ENCODE assay signal across 33 cellular contexts in genomic region chr21:29254550-29254949, GRCh38. TPM values are rescaled to one million over a fixed set of nuclear protein-coding genes. Genes with fewer than 3 reads are reported as not detected.
A peak's percentile ranks its signal among the peaks of the same experiment; 100 is the strongest.
DNase-seq lines count a peak whose midpoint lies in the region; ATAC-seq, FAIRE-seq and TF ChIP-seq lines count a peak whose summit lies in the region.
"Had no signal": no experiment of that assay in that cellular context is flagged by ENCODE, and none has a peak within 500 bp of the region (broad histone marks: within the 10 kb centered on the region; RNA-seq: fewer than 3 reads in every experiment).

No MANE protein-coding gene starts in this region.

- POLR2A ChIA-PET in SK-N-SH (lab: Yijun Ruan, JAX): no interaction called here
- POLR2A ChIA-PET in HEK293 (lab: Yijun Ruan, JAX): no interaction called here
- POLR2A ChIA-PET in K562 (lab: Yijun Ruan, JAX): no interaction called here

- ATAC-seq in SK-N-SH treated with all-trans-retinoic acid at 6 μM for 48 hours (no peak), K562 (no peak)
- ATAC-seq: A549; CD8-positive, alpha-beta T cell had no signal

- no peak overlapping the region for H3K4me3 ChIP-seq in SK-N-SH (ENCODE audit: low read depth in 2 of 2, low read length in 1 of 2)
- H3K4me3 ChIP-seq in HEK293 (ENCODE audit: low read depth, low read length): no peak overlapping the region
- H3K4me3 ChIP-seq in K562: no peak overlapping the region
- H3K4me3 ChIP-seq in esophagus squamous epithelium: no peak overlapping the region
- H3K4me3 ChIP-seq: A549; BLaER1; BLaER1 treated with 17β-estradiol and CSF1 and Interleukin-3, amounts not matched to agents 10 nM and 100 nM had no signal

- H3F3A ChIP-seq in SK-N-SH (replicated peaks; ENCODE audit: insufficient read depth): peaks cover 41% of the 10 kb centered on the region

- no peak overlapping the region for H3K4me2 ChIP-seq in SK-N-SH
- H3K4me2 ChIP-seq in K562 (ENCODE audit: insufficient read depth, low read length): no peak overlapping the region
- H3K4me2 ChIP-seq: A549, BLaER1 had no signal

- H3K36me3 ChIP-seq in SK-N-SH (replicated peaks in 1 of 2; ENCODE audit: control insufficient read depth in 1 of 2, insufficient read depth in 2 of 2, low read length in 1 of 2): peaks cover 0 to 42% of the 10 kb centered on the region in 2 experiments
- no peaks in the 10 kb centered on the region for H3K36me3 ChIP-seq in HEK293 (ENCODE audit: control insufficient read depth in 2 of 2, insufficient read depth in 1 of 2, low read length in 2 of 2)
- no peaks in the 10 kb centered on the region for H3K36me3 ChIP-seq in K562 (ENCODE audit: control insufficient read depth, insufficient read depth, low read length)
- H3K36me3 ChIP-seq in esophagus squamous epithelium: no peaks in the 10 kb centered on the region
- H3K36me3 ChIP-seq: BE2C, BLaER1 had no signal

- FAIRE-seq in K562 (lab: Jason Lieb, UNC): no peak
- FAIRE-seq: A204.1, A549, D721Med had no signal

- CTCF ChIA-PET in SK-N-SH (lab: Yijun Ruan, JAX) (no interaction called here), HEK293 (lab: Yijun Ruan, JAX) (interaction anchor here (0.6 kb wide), 1 partner anchor 599 kb away, joined by 3 read pairs; no protein-coding TSS in a partner anchor), K562 (lab: Yijun Ruan, JAX; ENCODE audit: low intra/inter-chr PET ratio) (no interaction called here)

- no peaks in the 10 kb centered on the region for H3K9me1 ChIP-seq in K562 (ENCODE audit: control insufficient read depth, insufficient read depth, low read length)

- no peak overlapping the region for H2AFZ ChIP-seq in SK-N-SH (ENCODE audit: low read depth)
- no peak overlapping the region for H2AFZ ChIP-seq in K562 (ENCODE audit: low read depth, low read length)

- in situ Hi-C loops in K562 (cut with MboI): no loop called here

- no peak overlapping the region for H3K9ac ChIP-seq in SK-N-SH
- H3K9ac ChIP-seq in K562 (ENCODE audit: insufficient read depth in 1 of 2, low read depth in 2 of 2, low read length in 2 of 2): no peak overlapping the region
- H3K9ac ChIP-seq: BLaER1; BLaER1 treated with 17β-estradiol and CSF1 and Interleukin-3, amounts not matched to agents 10 nM and 100 nM had no signal

- no peak for TF ChIP-seq POLR2A in K562 (conservative IDR thresholded peaks at IDR 0.05)
- TF ChIP-seq POLR2A in esophagus squamous epithelium (IDR thresholded peaks at IDR 0.05): no peak

- TF ChIP-seq EP300 in SK-N-SH (IDR thresholded peaks at IDR 0.05; ENCODE audit: borderline replicate concordance in 1 of 2, low read depth in 1 of 2, low read length in 1 of 2) (no peak), K562 (IDR thresholded peaks at IDR 0.05; ENCODE audit: low read length) (no peak)

- DNase-seq in SK-N-SH: no peak
- DNase-seq in K562 (ENCODE audit: extremely low read depth in 1 of 4, low spot score in 3 of 4): no peak
- DNase-seq in esophagus squamous epithelium (lab: John Stamatoyannopoulos, UW): no peak
- no peak for DNase-seq in NK-92 (lab: John Stamatoyannopoulos, UW; ENCODE audit: unreplicated experiment)
- DNase-seq: 8988T; ACHN; AML-193; BE2C; C1 segment of cervical spinal cord; Caco-2; Calu3; CD4-positive, alpha-beta memory T cell; CD4-positive, alpha-beta T cell; CD4-positive, CD25-positive, alpha-beta regulatory T cell; CD8-positive, alpha-beta memory T cell; CD8-positive, alpha-beta T cell; COR-L47; DMS 273 treated with DMSO at 0.1 percent for 48 hours; DMS153; DMS53; DMS79; DMS79 treated with DMSO at 0.1 percent for 48 hours; DND-41; EL had no signal

- TF ChIP-seq RAD21 in SK-N-SH (IDR thresholded peaks at IDR 0.05; ENCODE audit: low read length): no peak
- TF ChIP-seq RAD21 in K562 (CRISPR knock-in tag; conservative IDR thresholded peaks at IDR 0.05 in 1 of 2, IDR thresholded peaks at IDR 0.05 in 1 of 2): no peak

- no peaks in the 10 kb centered on the region for H3K27me3 ChIP-seq in SK-N-SH (ENCODE audit: insufficient read depth)
- no peaks in the 10 kb centered on the region for H3K27me3 ChIP-seq in K562 (ENCODE audit: control insufficient read depth in 2 of 2, insufficient read depth in 2 of 2, low read length in 2 of 2)
- no peaks in the 10 kb centered on the region for H3K27me3 ChIP-seq in esophagus squamous epithelium
- H3K27me3 ChIP-seq: BE2C; BLaER1; BLaER1 treated with 17β-estradiol and CSF1 and Interleukin-3, amounts not matched to agents 10 nM and 100 nM had no signal

- H3K9me2 ChIP-seq in SK-N-SH: no peaks in the 10 kb centered on the region

- H3K27ac ChIP-seq in SK-N-SH (ENCODE audit: low read depth in 2 of 2, low read length in 1 of 2) (no peak overlapping the region), HEK293 (ENCODE audit: extremely low read depth, low read depth, low read length) (no peak overlapping the region), K562 (ENCODE audit: extremely low read depth, low read depth, low read length) (no peak overlapping the region), esophagus squamous epithelium (no peak overlapping the region)
- H3K27ac ChIP-seq: 22Rv1, A549, BLaER1, C4-2B had no signal

- no TSS peak for BruUV-seq in K562 (replicated peaks; lab: Mats Ljungman, UMichigan)

- 64% methylated on average over 1 of the region's 1 CpG for WGBS in SK-N-SH (ENCODE audit: low lambda C conversion rate)
- 0% methylated on average over 1 of the region's 1 CpG for WGBS in K562 (ENCODE audit: insufficient coverage, low coverage, missing lambda C conversion rate)
- WGBS in esophagus squamous epithelium, 2 donors: 81 to 84% methylated on average over 1 of the region's 1 CpG

- peaks cover 0 to 14% of the 10 kb centered on the region in 2 experiments; a peak in 3 of 4 replicates for H3K4me1 ChIP-seq in SK-N-SH (ENCODE audit: control insufficient read depth in 1 of 2, insufficient read depth in 2 of 2, low read depth in 1 of 2, low read length in 1 of 2)
- H3K4me1 ChIP-seq in HEK293 (ENCODE audit: control insufficient read depth, insufficient read depth, low read length): peaks cover 3% of the 10 kb centered on the region; the same call in 1 of the 2 replicates
- no peaks in the 10 kb centered on the region; a peak in 1 of 5 replicates for H3K4me1 ChIP-seq in K562 (replicated peaks in 1 of 2; ENCODE audit: control insufficient read depth in 2 of 2, insufficient read depth in 2 of 2, low read length in 2 of 2)
- peaks cover 0 to 13% (median 2%) of the 10 kb centered on the region in 3 donors for H3K4me1 ChIP-seq in esophagus squamous epithelium
- H3K4me1 ChIP-seq: BE2C, BLaER1 had no signal

- H3K9me3 ChIP-seq in SK-N-SH: peaks cover 11% of the 10 kb centered on the region; the same call in 1 of the 2 replicates
- H3K9me3 ChIP-seq in HEK293 (ENCODE audit: control insufficient read depth, insufficient read depth, low read depth, low read length): no peaks in the 10 kb centered on the region
- no peaks in the 10 kb centered on the region for H3K9me3 ChIP-seq in K562 (replicated peaks; ENCODE audit: control insufficient read depth, insufficient read depth, low read depth, low read length)
- peaks cover 0 to 17% (median 16%) of the 10 kb centered on the region in 3 donors for H3K9me3 ChIP-seq in esophagus squamous epithelium
- H3K9me3 ChIP-seq: BE2C had no signal

- H3K79me2 ChIP-seq in SK-N-SH (ENCODE audit: insufficient read depth) (no peaks in the 10 kb centered on the region), K562 (ENCODE audit: control insufficient read depth, insufficient read depth, low read length) (no peaks in the 10 kb centered on the region)

- intact Hi-C loops in K562 (cut with micrococcal nuclease) (no loop called here), esophagus squamous epithelium (cut with DNase I) (no loop called here)

- TF ChIP-seq CTCF in SK-N-SH (IDR thresholded peaks at IDR 0.05) (no peak), HEK293 (tag by site-specific recombination; IDR thresholded peaks at IDR 0.05) (no peak), K562 (IDR thresholded peaks at IDR 0.05 in 2 of 3, conservative IDR thresholded peaks at IDR 0.05 in 1 of 3; ENCODE audit: insufficient read depth in 2 of 3, low read depth in 1 of 3, low read length in 3 of 3) (no peak), esophagus squamous epithelium (IDR thresholded peaks at IDR 0.05) (no peak)

- H4K20me1 ChIP-seq in SK-N-SH (ENCODE audit: insufficient read depth) (no peaks in the 10 kb centered on the region), K562 (replicated peaks; ENCODE audit: control insufficient read depth, insufficient read depth, low read length) (no peaks in the 10 kb centered on the region)
- H4K20me1 ChIP-seq: BLaER1; BLaER1 treated with 17β-estradiol and CSF1 and Interleukin-3, amounts not matched to agents 10 nM and 100 nM had no signal

TF ChIP-seq in SK-N-SH treated with all-trans-retinoic acid at 6 μM for 48 hours, 23 proteins besides CTCF, POLR2A, EP300 and RAD21 (continues in another document):
- TF ChIP-seq ARNTL (CRISPR knock-in tag; IDR thresholded peaks at IDR 0.05; ENCODE audit: borderline replicate concordance, low read depth): no peak

TF ChIP-seq in HEK293, 187 proteins besides CTCF, POLR2A, EP300 and RAD21 (continues in another document):
- TF ChIP-seq ZNF404 (tag by site-specific recombination; IDR thresholded peaks at IDR 0.05) (no peak), ZNF146 (tag by site-specific recombination; IDR thresholded peaks at IDR 0.05) (peak; percentile 94)

RNA-seq across cellular contexts. Expression of gene BACH1, which starts 44.2 kb away (rescaled TPM):
- 18.1 and 21.9 TPM in 2 replicates for polyA plus RNA-seq in SK-N-SH (2012; rRNA removed)
- 24.3 and 24.6 TPM in 2 replicates for polyA plus RNA-seq in SK-N-SH (2012; cell fraction: cytosol; rRNA removed)
- polyA plus RNA-seq in SK-N-SH (2012; cell fraction: nucleus; rRNA removed): 16.9 and 22.0 TPM in 2 replicates
- total RNA-seq in K562 (2011; cell fraction: chromatin; rRNA removed; ENCODE audit: low replicate concordance): 67.5 and 174 TPM in 2 replicates
- total RNA-seq in K562 (2011; cell fraction: nucleolus; rRNA removed): 37.7 and 46.3 TPM in 2 replicates
- total RNA-seq in K562 (2011; cell fraction: nucleoplasm; rRNA removed): 49.6 and 62.1 TPM in 2 replicates
- 23.6 and 24.6 TPM in 2 replicates for total RNA-seq in K562 (2014; rRNA removed)
- 51.7 and 57.7 TPM in 2 replicates for total RNA-seq in K562 (2014; rRNA removed; fragmentation: Illumina TruSeq; extraction: Trizol)
- total RNA-seq in K562 (2015; rRNA removed; fragmentation: Illumina TruSeq; extraction: Trizol): 33.4 and 36.7 TPM in 2 replicates
- total RNA-seq in K562 (2021): 53.6 and 58.5 TPM in 2 replicates
- polyA plus RNA-seq in K562 (2011; rRNA removed): 33.3 and 41.2 TPM in 2 replicates
- polyA plus RNA-seq in K562 (2011; cell fraction: cytosol; rRNA removed): 10.2 and 19.7 TPM in 2 replicates
- 24.4 and 26.5 TPM in 2 replicates for polyA plus RNA-seq in K562 (2011; cell fraction: nucleus; rRNA removed)
- 23.8 and 26.4 TPM in 2 replicates for polyA plus RNA-seq in K562 (2012)
- 23.3 and 28.6 TPM in 2 replicates for polyA plus RNA-seq in K562 (2014; fragmentation: Illumina TruSeq; extraction: Trizol)
- 10 to 100 TPM; 10.6 to 12.6 TPM for polyA plus RNA-seq in K562 (2014; fragmentation: Nextera tagmentation; extraction: Ambion mirVana)
- 14.6 and 15.9 TPM in 2 replicates for polyA plus RNA-seq in K562 (2014; rRNA removed)
- 266 and 267 TPM in 2 replicates for polyA minus RNA-seq in K562 (2011; rRNA and poly(A)+ RNA removed)
- polyA minus RNA-seq in K562 (2011; cell fraction: cytosol; rRNA and poly(A)+ RNA removed): 47.3 and 68.3 TPM in 2 replicates
- 42.0 and 79.6 TPM in 2 replicates for polyA minus RNA-seq in K562 (2011; cell fraction: nucleus; rRNA and poly(A)+ RNA removed)
- total RNA-seq in esophagus squamous epithelium: 10 to 100 TPM; 39.6 to 54.6 (median 44.8) TPM
